In the genomic region with DNA sequence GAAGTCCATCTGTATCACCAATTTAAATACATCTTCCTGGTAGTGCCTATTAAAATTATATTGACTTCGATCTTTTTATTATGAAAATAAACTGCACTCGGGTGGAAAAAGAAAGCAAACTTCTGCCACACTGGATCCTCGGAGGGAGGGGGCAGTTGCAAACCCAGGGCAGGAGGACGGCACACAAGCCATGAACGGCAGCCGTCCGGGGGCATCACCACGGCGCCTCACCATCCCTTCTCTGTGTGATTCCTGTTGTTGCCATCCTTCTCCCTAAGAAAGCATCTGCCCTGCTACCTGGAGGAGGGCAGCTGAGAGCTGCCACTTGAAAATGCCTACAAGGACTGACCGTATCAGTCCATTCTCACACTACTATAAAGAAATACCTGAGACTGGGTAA, we compare ENCODE assay signal across 27 cellular contexts. TPM values are rescaled to one million over a fixed set of nuclear protein-coding genes. Genes with fewer than 3 reads are reported as not detected.
"Had no signal": no experiment of that assay in that cellular context is flagged by ENCODE, and none has a peak within 500 bp of the region (broad histone marks: within the 10 kb centered on the region; RNA-seq: fewer than 3 reads in every experiment).

No MANE protein-coding gene starts in this region.

- H3K36me3 ChIP-seq: MG63, Peyer's patch, SJCRH30 had no signal

- H3K4me3 ChIP-seq: MG63, PC-9, Peyer's patch, SJCRH30 had no signal

- H3K4me1 ChIP-seq: Peyer's patch, SJCRH30 had no signal

- ATAC-seq: HepG2, Right ventricle myocardium inferior, SK-N-SH treated with all-trans-retinoic acid at 6 μM for 48 hours had no signal

- H3K27me3 ChIP-seq: Peyer's patch had no signal

- H2AFZ ChIP-seq: PC-9 had no signal

- DNase-seq: IMR-90; Karpas-422; KG1; MG63; NCI-H1092 treated with DMSO at 0.1 percent for 48 hours; NCI-H1436; NCI-H187; NCI-H2029; NCI-H2081 treated with DMSO at 0.1 percent for 48 hours; NCI-H2171; NCI-H226; NCI-H446; NCI-H510A; NCI-H524 treated with DMSO at 0.1 percent for 48 hours; NCI-H69; NCI-H774; NK-92 treated with Interleukin-12 subunit alpha and Interleukin-12 subunit beta, amount 100 ng/mL, for 24 hours; OCI-M1; PC-9; SHP77 treated with DMSO at 0.1 percent for 48 hours; SJCRH30 had no signal

- H3K9me3 ChIP-seq: SJCRH30 had no signal

- H3K4me2 ChIP-seq: PC-9 had no signal

- H3K27ac ChIP-seq: PC-9, Peyer's patch, SJCRH30 had no signal

RNA-seq across cellular contexts. Expression of gene ENPP7, which starts 53.9 kb away (rescaled TPM):
- total RNA-seq: HT1080, IMR-90, PC-9, Right ventricle myocardium inferior, RPMI7951, SJCRH30 had no signal
